ENCODE assay signal across 18 cellular contexts in genomic region chr2:61044596-61044995, GRCh38. TPM values are rescaled to one million over a fixed set of nuclear protein-coding genes. Genes with fewer than 3 reads are reported as not detected.
A peak's percentile ranks its signal among the peaks of the same experiment; 100 is the strongest.
DNase-seq lines count a peak whose midpoint lies in the region; ATAC-seq and TF ChIP-seq lines count a peak whose summit lies in the region.
"Had no signal": no experiment of that assay in that cellular context is flagged by ENCODE, and none has a peak within 500 bp of the region (broad histone marks: within the 10 kb centered on the region; RNA-seq: fewer than 3 reads in every experiment).

No MANE protein-coding gene starts in this region.

- TF ChIP-seq CTCF in psoas muscle (IDR thresholded peaks at IDR 0.05) (no peak), upper lobe of right lung (IDR thresholded peaks at IDR 0.05) (no peak), coronary artery (IDR thresholded peaks at IDR 0.05) (no peak)

- H3K27me3 Mint-ChIP-seq in CD4-positive, alpha-beta memory T cell, result no peaks in the 10 kb centered on the region
- H3K27me3 Mint-ChIP-seq: activated naive CD8-positive, alpha-beta T cell had no signal

- peak overlapping the region in 2 of 8 donors; percentile 2 to 5 for H3K4me3 Mint-ChIP-seq in CD4-positive, alpha-beta memory T cell
- H3K4me3 Mint-ChIP-seq: activated naive CD8-positive, alpha-beta T cell; GM23338; mesothelial cell of epicardium had no signal

- intact Hi-C loops in CD4-positive, alpha-beta memory T cell (cut with micrococcal nuclease), result no loop called here
- intact Hi-C loops in psoas muscle (cut with DNase I) (no loop called here), upper lobe of right lung (cut with DNase I) (no loop called here)

- H3K4me3 ChIP-seq in CD4-positive, alpha-beta memory T cell (ENCODE audit: low read length in 2 of 2), result no peak overlapping the region
- H3K4me3 ChIP-seq in psoas muscle (no peak overlapping the region), upper lobe of right lung (no peak overlapping the region), coronary artery (no peak overlapping the region)
- H3K4me3 ChIP-seq: GM23338, Peyer's patch had no signal

- no peak overlapping the region for H3K27ac ChIP-seq in CD4-positive, alpha-beta memory T cell (ENCODE audit: low read depth, low read length)
- H3K27ac ChIP-seq in psoas muscle, result peak overlapping the region; percentile 83
- H3K27ac ChIP-seq in upper lobe of right lung, result no peak overlapping the region
- H3K27ac ChIP-seq in coronary artery, result no peak overlapping the region
- H3K27ac ChIP-seq: Peyer's patch had no signal

- H3K9me3 ChIP-seq in CD4-positive, alpha-beta memory T cell (ENCODE audit: control insufficient read depth in 1 of 2, low read length in 2 of 2), result no peaks in the 10 kb centered on the region
- H3K9me3 ChIP-seq in psoas muscle, result no peaks in the 10 kb centered on the region
- H3K9me3 ChIP-seq in upper lobe of right lung, result no peaks in the 10 kb centered on the region
- H3K9me3 ChIP-seq: Peyer's patch had no signal

- H3K4me1 ChIP-seq in CD4-positive, alpha-beta memory T cell (ENCODE audit: insufficient read depth, low read length), result peaks cover 12% of the 10 kb centered on the region
- peaks cover 40% of the 10 kb centered on the region for H3K4me1 ChIP-seq in psoas muscle
- peaks cover 15% of the 10 kb centered on the region for H3K4me1 ChIP-seq in upper lobe of right lung
- H3K4me1 ChIP-seq: Peyer's patch had no signal

- peak overlapping the region in 4 of 7 donors; percentile 37 to 82 (median 60) for H3K27ac Mint-ChIP-seq in CD4-positive, alpha-beta memory T cell
- H3K27ac Mint-ChIP-seq: activated naive CD8-positive, alpha-beta T cell; GM23338; mesothelial cell of epicardium had no signal

- peak in 1 of 5 donors; percentile 2 for DNase-seq in CD4-positive, alpha-beta memory T cell
- peak; percentile 17 for DNase-seq in cerebellar cortex (ENCODE audit: low spot score)
- no peak for DNase-seq in psoas muscle
- no peak for DNase-seq in GM19240 (ENCODE audit: insufficient read length, low spot score)
- no peak for DNase-seq in upper lobe of right lung
- DNase-seq in coronary artery (ENCODE audit: low spot score), result no peak
- no peak for DNase-seq in central memory CD4-positive, alpha-beta T cell
- DNase-seq: glutamatergic neuron; KG1; NCI-H1694; NCI-H510A treated with DMSO at 0.1 percent for 48 hours; Peyer's patch; stimulated activated CD4-positive, alpha-beta T cell treated with anti-CD3 and anti-CD28 coated beads, Interleukin-12 subunit alpha, Interleukin-12 subunit beta, amount 100 ng/mL, for 4 hours; substantia nigra had no signal

- POLR2A ChIA-PET in CD4-positive, alpha-beta memory T cell (lab: Charles Lee; ENCODE audit: partially characterized antibody), result no interaction called here

- CTCF ChIA-PET in CD4-positive, alpha-beta memory T cell (lab: Charles Lee; ENCODE audit: partially characterized antibody), result no interaction called here

- peaks cover 9% of the 10 kb centered on the region for H3K36me3 ChIP-seq in CD4-positive, alpha-beta memory T cell (ENCODE audit: insufficient read depth, low read length)
- H3K36me3 ChIP-seq in psoas muscle (ENCODE audit: insufficient read depth in 1 of 2, low read depth in 1 of 2), result peaks cover 0 to 23% of the 10 kb centered on the region in 2 donors
- H3K36me3 ChIP-seq in upper lobe of right lung, result peaks cover 21% of the 10 kb centered on the region

- no peaks in the 10 kb centered on the region for H3K9me3 Mint-ChIP-seq in CD4-positive, alpha-beta memory T cell

- 72 to 77% (median 74%) methylated on average over 6 of the region's 6 CpGs for WGBS in psoas muscle, 3 donors

- H3K36me3 Mint-ChIP-seq in CD4-positive, alpha-beta memory T cell, result peaks cover 23 to 40% of the 10 kb centered on the region in 2 donors

- ATAC-seq in GM21723 (IDR thresholded peaks at IDR 0.05; ENCODE audit: unreplicated experiment) (peak; percentile 54), psoas muscle (peak in 2 of 4 donors; percentile 32 to 48), upper lobe of right lung (no peak)
- ATAC-seq: GM23338 had no signal

- H3K4me1 Mint-ChIP-seq in CD4-positive, alpha-beta memory T cell, result peaks cover 22 to 44% (median 29%) of the 10 kb centered on the region in 4 donors
- H3K4me1 Mint-ChIP-seq: GM23338 had no signal

- no peaks in the 10 kb centered on the region for H3K27me3 ChIP-seq in CD4-positive, alpha-beta memory T cell (ENCODE audit: insufficient read depth, low read length)
- no peaks in the 10 kb centered on the region for H3K27me3 ChIP-seq in psoas muscle (ENCODE audit: insufficient read depth in 3 of 3, low read length in 2 of 3)
- H3K27me3 ChIP-seq in upper lobe of right lung, result no peaks in the 10 kb centered on the region
- H3K27me3 ChIP-seq: Peyer's patch had no signal

RNA-seq across cellular contexts. Expression of gene SANBR, which starts 21.1 kb away (rescaled TPM):
- total RNA-seq in CD4-positive, alpha-beta memory T cell, result 1 to 10 TPM; 5.4 to 6.0 TPM
- polyA plus RNA-seq in CD4-positive, alpha-beta memory T cell, result 1 to 10 TPM; 1.0 to 2.4 TPM
- total RNA-seq in psoas muscle (1 to 10 TPM; 2.3 to 5.0 (median 2.9) TPM), upper lobe of right lung (11.1 TPM)
- 1 to 10 TPM; 1.6 to 2.3 (median 1.6) TPM for polyA plus RNA-seq in psoas muscle

RNA-seq across cellular contexts. Expression of gene PUS10, which starts 26.5 kb away (rescaled TPM):
- 1 to 10 TPM; 7.0 to 8.0 TPM for total RNA-seq in CD4-positive, alpha-beta memory T cell
- polyA plus RNA-seq in CD4-positive, alpha-beta memory T cell, result 1 to 10 TPM; 3.4 to 4.1 TPM
- total RNA-seq in psoas muscle (1 to 10 TPM; 1.8 to 5.1 (median 3.8) TPM), upper lobe of right lung (8.9 TPM)
- polyA plus RNA-seq in psoas muscle, result 1 to 10 TPM; 1.4 to 2.9 (median 1.6) TPM

RNA-seq across cellular contexts. Expression of gene PEX13, which starts 27.1 kb away (rescaled TPM):
- total RNA-seq in CD4-positive, alpha-beta memory T cell, result 10 to 100 TPM; 25.8 to 26.6 TPM
- polyA plus RNA-seq in CD4-positive, alpha-beta memory T cell, result 10 to 100 TPM; 10.7 to 16.1 TPM
- 10 to 100 TPM; 20.9 to 29.2 (median 22.5) TPM for total RNA-seq in psoas muscle
- polyA plus RNA-seq in psoas muscle, result 10 to 100 TPM; 11.3 to 23.5 (median 13.8) TPM
- 26.9 TPM for total RNA-seq in upper lobe of right lung
